12 cellular contexts compared by ENCODE assay signal in the genomic region with DNA sequence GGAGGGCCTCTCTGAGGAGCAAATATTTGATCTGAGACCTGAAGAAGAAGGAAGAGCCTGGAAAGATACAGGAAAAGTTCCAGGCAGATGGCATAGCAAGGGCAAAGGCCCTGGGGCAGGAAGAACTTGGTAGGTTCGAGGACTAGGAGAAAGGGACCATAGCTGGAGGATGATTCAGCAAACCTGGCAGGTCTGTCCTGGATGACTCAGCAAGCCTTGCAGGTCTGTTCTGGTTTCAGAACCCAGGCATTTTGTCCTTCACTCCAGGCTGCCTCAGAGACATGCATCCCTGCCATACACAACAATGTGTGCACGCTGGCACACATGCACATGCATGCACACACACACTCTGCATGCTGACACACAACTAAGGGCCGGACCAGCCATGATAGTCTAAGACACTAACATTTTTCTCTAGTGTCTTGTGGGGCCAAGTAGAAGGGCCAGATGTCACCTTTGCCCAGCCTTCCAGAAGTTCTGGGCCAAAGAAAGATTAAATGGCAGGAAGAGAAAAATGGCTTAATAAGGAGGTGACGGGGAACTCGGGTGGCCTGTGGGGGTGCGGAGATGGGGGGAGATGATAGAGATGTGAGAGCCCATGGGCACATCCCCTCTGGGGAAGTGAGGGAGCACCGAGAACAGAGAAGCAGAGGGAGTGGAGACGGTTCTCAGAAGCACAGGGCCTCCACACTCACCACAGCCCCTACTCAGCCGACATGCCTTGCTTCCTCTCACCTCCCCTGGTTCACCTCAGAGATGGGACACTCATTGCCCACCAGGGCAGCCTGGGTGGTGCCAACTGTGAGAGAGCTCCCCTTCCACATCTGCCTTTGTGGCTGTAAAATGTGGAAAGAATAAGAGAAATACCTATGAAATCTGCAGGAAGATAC. TPM values are rescaled to one million over a fixed set of nuclear protein-coding genes. Genes with fewer than 3 reads are reported as not detected.
DNase-seq lines count a peak whose midpoint lies in the region; ATAC-seq and TF ChIP-seq lines count a peak whose summit lies in the region.
"Had no signal": no experiment of that assay in that cellular context is flagged by ENCODE, and none has a peak within 500 bp of the region (broad histone marks: within the 10 kb centered on the region; RNA-seq: fewer than 3 reads in every experiment).

No MANE protein-coding gene starts in this region.

- H3K27ac ChIP-seq in KOPT-K1 (ENCODE audit: low read depth, low read length, poor library complexity, severe bottlenecking) (peak overlapping the region; percentile 21), mesendoderm (ENCODE audit: low read depth, low read length) (no peak overlapping the region)
- H3K27ac ChIP-seq: thoracic aorta had no signal

- no peak overlapping the region for H4K8ac ChIP-seq in mesendoderm (ENCODE audit: low read depth, low read length)

- peak overlapping the region; percentile 19 to 65 for H3K27ac Mint-ChIP-seq in activated naive CD4-positive, alpha-beta T cell treated with anti-CD3 and anti-CD28 coated beads, Interleukin-2, amount 50 U/mL, for 72 hours
- peak overlapping the region in 1 of 7 donors; percentile 30 for H3K27ac Mint-ChIP-seq in CD14-positive monocyte

- H3K79me1 ChIP-seq in mesendoderm (ENCODE audit: low read length), result no peaks in the 10 kb centered on the region

- TF ChIP-seq CTCF in CD14-positive monocyte (IDR thresholded peaks at IDR 0.05), result no peak

- H3K79me2 ChIP-seq in mesendoderm (ENCODE audit: control insufficient read depth, insufficient read depth, low read length), result no peaks in the 10 kb centered on the region

- peaks cover 27% of the 10 kb centered on the region for H3K4me1 Mint-ChIP-seq in CD14-positive monocyte

- H3K18ac ChIP-seq in mesendoderm (ENCODE audit: low read length), result no peak overlapping the region

- WGBS in mesendoderm (ENCODE audit: extremely low coverage, insufficient coverage, low lambda C conversion rate), result no CpG with 5 or more reads among the region's 9 CpGs

- H2BK5ac ChIP-seq in mesendoderm (ENCODE audit: low read length), result no peak overlapping the region

- H3K4me3 Mint-ChIP-seq in CD14-positive monocyte, result no peak overlapping the region

- H3K56ac ChIP-seq in mesendoderm (ENCODE audit: low read length), result no peak overlapping the region

- intact Hi-C loops in CD14-positive monocyte (cut with micrococcal nuclease), result no loop called here

- no peak overlapping the region for H4K5ac ChIP-seq in mesendoderm (ENCODE audit: low read length)

- ATAC-seq in activated naive CD4-positive, alpha-beta T cell treated with anti-CD3 and anti-CD28 coated beads, Interleukin-2, amount 50 U/mL, for 72 hours, result peak in 1 of 2 donors; percentile 19
- ATAC-seq in GM18517 (IDR thresholded peaks at IDR 0.05; ENCODE audit: unreplicated experiment), result no peak

- H3K27me3 Mint-ChIP-seq in CD14-positive monocyte (ENCODE audit: low read depth in 3 of 3), result peaks cover 1 to 5% (median 4%) of the 10 kb centered on the region in 3 donors

- H2AK5ac ChIP-seq in mesendoderm (ENCODE audit: low read length), result no peak overlapping the region

- no peaks in the 10 kb centered on the region for H3K9me3 Mint-ChIP-seq in activated naive CD4-positive, alpha-beta T cell treated with anti-CD3 and anti-CD28 coated beads, Interleukin-2, amount 50 U/mL, for 72 hours
- no peaks in the 10 kb centered on the region for H3K9me3 Mint-ChIP-seq in CD14-positive monocyte

- no peaks in the 10 kb centered on the region for H3K9me3 ChIP-seq in KOPT-K1 (ENCODE audit: insufficient read depth, low read length, poor library complexity, severe bottlenecking)
- H3K9me3 ChIP-seq: thoracic aorta had no signal

- H3K9ac ChIP-seq in mesendoderm (ENCODE audit: low read length), result no peak overlapping the region

- no peak overlapping the region for H2BK15ac ChIP-seq in mesendoderm (replicated peaks; ENCODE audit: low read depth)

- no peak overlapping the region for H3K4me3 ChIP-seq in mesendoderm (ENCODE audit: low read length)
- H3K4me3 ChIP-seq: thoracic aorta had no signal

- H3K36me3 ChIP-seq in KOPT-K1 (ENCODE audit: insufficient read depth, low read length) (no peaks in the 10 kb centered on the region), mesendoderm (ENCODE audit: control insufficient read depth, insufficient read depth, low read length) (no peaks in the 10 kb centered on the region)
- H3K36me3 ChIP-seq: thoracic aorta had no signal

- H3K27me3 ChIP-seq in mesendoderm (ENCODE audit: insufficient read depth, low read length, poor library complexity), result no peaks in the 10 kb centered on the region

- no peaks in the 10 kb centered on the region for H3K36me3 Mint-ChIP-seq in activated naive CD4-positive, alpha-beta T cell treated with anti-CD3 and anti-CD28 coated beads, Interleukin-2, amount 50 U/mL, for 72 hours
- no peaks in the 10 kb centered on the region for H3K36me3 Mint-ChIP-seq in CD14-positive monocyte

- H2BK120ac ChIP-seq in mesendoderm (ENCODE audit: low read depth, low read length), result no peak overlapping the region

- DNase-seq in DMS 273 (lab: John Stamatoyannopoulos, UW; ENCODE audit: unreplicated experiment) (peak; percentile 38), DMS 273 treated with DMSO at 0.1 percent for 48 hours (lab: John Stamatoyannopoulos, UW) (no peak), mesendoderm (peak; percentile 76), CD14-positive monocyte (ENCODE audit: low spot score) (no peak)
- DNase-seq in activated naive CD4-positive, alpha-beta T cell treated with anti-CD3 and anti-CD28 coated beads, Interleukin-2, amount 50 U/mL, for 72 hours (ENCODE audit: low spot score in 2 of 2), result no peak
- DNase-seq in central memory CD4-positive, alpha-beta T cell, result no peak
- DNase-seq: 8988T, KBM-7, NCI-H748 treated with DMSO at 0.1 percent for 48 hours had no signal

- H3K4me1 ChIP-seq in mesendoderm (ENCODE audit: control insufficient read depth, low read depth, low read length), result peaks cover under 1% of the 10 kb centered on the region

- no peak overlapping the region for H3K4ac ChIP-seq in mesendoderm (ENCODE audit: low read depth, low read length)

- H3K4me2 ChIP-seq in mesendoderm (ENCODE audit: low read length), result no peak overlapping the region

- H3K23ac ChIP-seq in mesendoderm (ENCODE audit: low read length), result no peak overlapping the region

RNA-seq across cellular contexts. Expression of a gene that starts 15.4 kb away (rescaled TPM):
- total RNA-seq in activated naive CD4-positive, alpha-beta T cell treated with anti-CD3 and anti-CD28 coated beads, Interleukin-2, amount 50 U/mL, for 72 hours, result 10 to 100 TPM; 31.3 to 39.4 TPM
- 9.3 TPM for polyA plus RNA-seq in mesendoderm (2013, experiment 1 of 2)
- 10.0 TPM for polyA plus RNA-seq in mesendoderm (2013, experiment 2 of 2)
- polyA plus RNA-seq in CD14-positive monocyte, result 1 to 10 TPM; 8.0 to 9.4 TPM

RNA-seq across cellular contexts. Expression of a gene that starts 18.2 kb away (rescaled TPM):
- total RNA-seq in activated naive CD4-positive, alpha-beta T cell treated with anti-CD3 and anti-CD28 coated beads, Interleukin-2, amount 50 U/mL, for 72 hours, result 1 to 10 TPM; 4.2 to 8.5 TPM
- 10.5 TPM for polyA plus RNA-seq in mesendoderm (2013, experiment 1 of 2)
- polyA plus RNA-seq in mesendoderm (2013, experiment 2 of 2), result 10.6 TPM
- under 1 TPM; 0.09 to 0.56 TPM for polyA plus RNA-seq in CD14-positive monocyte

RNA-seq across cellular contexts. Expression of a gene that starts 39.8 kb away (rescaled TPM):
- 10 to 100 TPM in 1 of 2 donors, 1 to 10 TPM in 1; 4.9 to 11.8 TPM for total RNA-seq in activated naive CD4-positive, alpha-beta T cell treated with anti-CD3 and anti-CD28 coated beads, Interleukin-2, amount 50 U/mL, for 72 hours
- polyA plus RNA-seq in mesendoderm (2013, experiment 1 of 2), result 15.5 TPM
- polyA plus RNA-seq in mesendoderm (2013, experiment 2 of 2), result 15.5 TPM
- polyA plus RNA-seq in CD14-positive monocyte, result under 1 TPM; 0.03 to 0.12 TPM

RNA-seq across cellular contexts. Expression of a gene that starts 42.9 kb away (rescaled TPM):
- 100 to 1,000 TPM; 113 to 150 TPM for total RNA-seq in activated naive CD4-positive, alpha-beta T cell treated with anti-CD3 and anti-CD28 coated beads, Interleukin-2, amount 50 U/mL, for 72 hours
- 38.6 TPM for polyA plus RNA-seq in mesendoderm (2013, experiment 1 of 2)
- 36.6 TPM for polyA plus RNA-seq in mesendoderm (2013, experiment 2 of 2)
- 10 to 100 TPM; 66.8 to 70.8 TPM for polyA plus RNA-seq in CD14-positive monocyte

Comparison
In these comparisons a context has a peak if more than half of its experiments do, and no peak if none do; other contexts are left out.
1. DNase-seq: peak in DMS 273 (single experiment) and mesendoderm (single experiment); none in DMS 273 treated with DMSO at 0.1 percent for 48 hours (single experiment), activated naive CD4-positive, alpha-beta T cell treated with anti-CD3 and anti-CD28 coated beads, Interleukin-2, amount 50 U/mL, for 72 hours (0 of 2), CD14-positive monocyte (single experiment) and central memory CD4-positive, alpha-beta T cell (single experiment).